Comparison of ENCODE assay signal across 19 cellular contexts in the genomic region with DNA sequence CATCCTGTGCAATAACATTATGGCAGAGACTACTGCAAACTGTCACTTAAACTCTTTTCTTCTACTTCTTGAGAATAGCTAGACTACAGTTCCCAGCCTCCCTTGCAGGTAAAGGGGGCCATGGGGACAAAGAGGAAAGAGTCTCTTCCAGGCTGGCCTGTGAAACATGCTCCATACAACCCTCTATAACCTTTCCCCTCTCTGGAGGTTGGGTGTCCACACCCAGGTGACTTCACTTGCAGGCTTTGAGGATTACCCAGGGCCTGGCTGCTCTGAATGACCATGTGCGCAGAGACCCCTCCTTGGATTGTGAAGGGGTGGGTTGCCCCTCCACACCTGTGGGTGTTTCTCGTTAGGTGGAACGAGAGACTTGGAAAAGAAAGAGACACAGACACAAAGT.
DNase-seq lines count a peak whose midpoint lies in the region; ATAC-seq and TF ChIP-seq lines count a peak whose summit lies in the region.
"Had no signal": no experiment of that assay in that cellular context is flagged by ENCODE, and none has a peak within 500 bp of the region (broad histone marks: within the 10 kb centered on the region; RNA-seq: fewer than 3 reads in every experiment).

No MANE protein-coding gene starts in this region.

- H3K4me1 ChIP-seq in H9 (ENCODE audit: insufficient read depth, low read length) = peaks cover 3% of the 10 kb centered on the region; the same call in 1 of the 2 replicates
- H3K4me1 ChIP-seq: A549; BLaER1 treated with 17β-estradiol and CSF1 and Interleukin-3, amounts not matched to agents 10 nM and 100 nM; HAP-1 had no signal

- no peak overlapping the region for H3K56ac ChIP-seq in H9 (ENCODE audit: insufficient read length, low read depth, low read length)

- H4K5ac ChIP-seq in H9 (ENCODE audit: insufficient read length, low read depth, low read length) = no peak overlapping the region

- no peak overlapping the region for H2BK12ac ChIP-seq in H9 (ENCODE audit: insufficient read length, low read depth, low read length)

- ATAC-seq in WTC11 = peak; percentile 84
- ATAC-seq in HG03520 (IDR thresholded peaks at IDR 0.05; ENCODE audit: unreplicated experiment) = no peak
- ATAC-seq: A549 had no signal

- H4K91ac ChIP-seq in H9 (ENCODE audit: insufficient read length, low read depth, low read length) = no peak overlapping the region

- no peaks in the 10 kb centered on the region for H3K9me3 ChIP-seq in H9 (ENCODE audit: control insufficient read depth, low read depth, low read length)
- H3K9me3 ChIP-seq: A549; BE2C; BLaER1 treated with 17β-estradiol and CSF1 and Interleukin-3, amounts not matched to agents 10 nM and 100 nM; HAP-1 had no signal

- H3K18ac ChIP-seq in H9 (ENCODE audit: insufficient read length, low read depth, low read length) = no peak overlapping the region

- no peak overlapping the region for H2AK5ac ChIP-seq in H9 (ENCODE audit: insufficient read length, low read length)

- peak; percentile 54 for DNase-seq in ELF-1 (ENCODE audit: low read depth, low spot score)
- DNase-seq in H9 = no peak
- no peak for DNase-seq in WTC11 (ENCODE audit: low spot score)
- no peak for DNase-seq in hypothalamus (lab: John Stamatoyannopoulos, UW)
- no peak for DNase-seq in D341Med (ENCODE audit: low spot score)
- DNase-seq: 8988T; ACHN; AML-193; BE2C; CD4-positive, alpha-beta T cell; CD8-positive, alpha-beta memory T cell; DMS53; DMS79 treated with DMSO at 0.1 percent for 48 hours; HFFc6 had no signal

- no peak overlapping the region for H3K4me3 Mint-ChIP-seq in H9
- H3K4me3 Mint-ChIP-seq in WTC11 = no peak overlapping the region
- H3K4me3 Mint-ChIP-seq: CD14-positive monocyte; CD4-positive, alpha-beta T cell; CD8-positive, alpha-beta memory T cell; HFFc6 had no signal

- no peak overlapping the region for H3K9ac ChIP-seq in H9 (ENCODE audit: extremely low read depth, insufficient read length, low read length)
- H3K9ac ChIP-seq: BLaER1 treated with 17β-estradiol and CSF1 and Interleukin-3, amounts not matched to agents 10 nM and 100 nM had no signal

- H3K79me1 ChIP-seq in H9 (ENCODE audit: insufficient read depth, low read depth, low read length, poor library complexity, severe bottlenecking) = no peaks in the 10 kb centered on the region

- H4K8ac ChIP-seq in H9 (replicated peaks; ENCODE audit: insufficient read length, low read depth, low read length) = no peak overlapping the region

- no peak overlapping the region for H3K27ac ChIP-seq in H9 (ENCODE audit: insufficient read length, low read depth, low read length)
- H3K27ac ChIP-seq: A549; BLaER1 treated with 17β-estradiol and CSF1 and Interleukin-3, amounts not matched to agents 10 nM and 100 nM had no signal

- H3T11ph ChIP-seq in H9 (ENCODE audit: low read length) = no peak overlapping the region

- no peak overlapping the region for H3K14ac ChIP-seq in H9 (ENCODE audit: insufficient read depth, low read length)

- no peak overlapping the region for H3K4ac ChIP-seq in H9 (ENCODE audit: low read depth, low read length)

- peaks cover 0 to 2% (median 0%) of the 10 kb centered on the region in 3 experiments; a peak in 2 of 7 replicates for H3K36me3 Mint-ChIP-seq in H9 (ENCODE audit: insufficient read depth in 1 of 3, low read depth in 3 of 3)
- no peaks in the 10 kb centered on the region; the same call in 1 of the 2 replicates for H3K36me3 Mint-ChIP-seq in WTC11
- H3K36me3 Mint-ChIP-seq: CD14-positive monocyte; CD8-positive, alpha-beta memory T cell had no signal

- H3K27me3 Mint-ChIP-seq in H9 (ENCODE audit: low read depth) (no peaks in the 10 kb centered on the region), WTC11 (ENCODE audit: low read depth) (no peaks in the 10 kb centered on the region; the same call in 1 of the 2 replicates)
- H3K27me3 Mint-ChIP-seq: CD4-positive, alpha-beta T cell; CD8-positive, alpha-beta memory T cell had no signal

- H3K4me1 Mint-ChIP-seq in H9 = peaks cover 21 to 24% of the 10 kb centered on the region in 2 experiments
- peaks cover 47% of the 10 kb centered on the region for H3K4me1 Mint-ChIP-seq in WTC11
- H3K4me1 Mint-ChIP-seq: CD14-positive monocyte; CD8-positive, alpha-beta memory T cell had no signal

- no peak overlapping the region for H2BK5ac ChIP-seq in H9 (ENCODE audit: insufficient read length, low read length)

- H3K27ac Mint-ChIP-seq in H9 (peak overlapping the region; percentile 18 to 79 (median 29); a peak in 3 of 7 replicates), WTC11 (no peak overlapping the region)
- H3K27ac Mint-ChIP-seq: CD14-positive monocyte; CD4-positive, alpha-beta T cell; CD8-positive, alpha-beta memory T cell; HFFc6 had no signal

- H2BK120ac ChIP-seq in H9 (ENCODE audit: low read depth, low read length, poor library complexity, severe bottlenecking) = no peak overlapping the region

- H3K9me3 Mint-ChIP-seq in H9 = no peaks in the 10 kb centered on the region
- H3K9me3 Mint-ChIP-seq in WTC11 = peaks cover 10% of the 10 kb centered on the region; the same call in 1 of the 2 replicates
- H3K9me3 Mint-ChIP-seq: CD4-positive, alpha-beta T cell; HFFc6 had no signal

- no peaks in the 10 kb centered on the region for H4K20me1 ChIP-seq in H9 (ENCODE audit: control insufficient read depth, insufficient read depth, insufficient read length)
- H4K20me1 ChIP-seq: BLaER1 treated with 17β-estradiol and CSF1 and Interleukin-3, amounts not matched to agents 10 nM and 100 nM had no signal

- TF ChIP-seq CTCF in H9 (conservative IDR thresholded peaks at IDR 0.05) (no peak), WTC11 (IDR thresholded peaks at IDR 0.05) (no peak)

- H3K79me2 ChIP-seq in H9 (ENCODE audit: insufficient read depth, low read length) = no peaks in the 10 kb centered on the region

- no peaks in the 10 kb centered on the region for H3K23me2 ChIP-seq in H9 (ENCODE audit: insufficient read length, low read depth, low read length, poor library complexity, severe bottlenecking)

- H2BK15ac ChIP-seq in H9 (ENCODE audit: low read depth, low read length) = no peak overlapping the region

- WGBS in H9 (ENCODE audit: extremely low coverage, insufficient read length, low lambda C conversion rate) = no CpG with 5 or more reads among the region's 3 CpGs

- no peaks in the 10 kb centered on the region for H3K27me3 ChIP-seq in H9 (ENCODE audit: insufficient read depth, low read length)
- H3K27me3 ChIP-seq: BE2C; BLaER1 treated with 17β-estradiol and CSF1 and Interleukin-3, amounts not matched to agents 10 nM and 100 nM had no signal

- H2BK20ac ChIP-seq in H9 (ENCODE audit: low read depth, low read length, poor library complexity, severe bottlenecking) = no peak overlapping the region

- no peak overlapping the region for H2AFZ ChIP-seq in H9 (ENCODE audit: low read length)

- CTCF ChIA-PET in WTC11 (lab: Charles Lee) = no interaction called here

- POLR2A ChIA-PET in WTC11 (lab: Charles Lee) = no interaction called here

- H3K23ac ChIP-seq in H9 (ENCODE audit: insufficient read length, low read depth, low read length) = no peak overlapping the region

- no peak overlapping the region for H3K4me2 ChIP-seq in H9 (ENCODE audit: insufficient read depth, insufficient read length, low read length)
- H3K4me2 ChIP-seq: A549; BLaER1 treated with 17β-estradiol and CSF1 and Interleukin-3, amounts not matched to agents 10 nM and 100 nM had no signal

TF ChIP-seq in WTC11, 78 proteins besides CTCF, POLR2A, EP300 and RAD21 (continues in another document):
- TF ChIP-seq MXD4 (CRISPR knock-in tag; IDR thresholded peaks at IDR 0.05; ENCODE audit: borderline replicate concordance) = no peak
- TF ChIP-seq TCF7 (CRISPR knock-in tag; IDR thresholded peaks at IDR 0.05; ENCODE audit: low read depth) = no peak
- TF ChIP-seq ZBTB43 (CRISPR knock-in tag; IDR thresholded peaks at IDR 0.05) = no peak
- TF ChIP-seq, protein P1, sequence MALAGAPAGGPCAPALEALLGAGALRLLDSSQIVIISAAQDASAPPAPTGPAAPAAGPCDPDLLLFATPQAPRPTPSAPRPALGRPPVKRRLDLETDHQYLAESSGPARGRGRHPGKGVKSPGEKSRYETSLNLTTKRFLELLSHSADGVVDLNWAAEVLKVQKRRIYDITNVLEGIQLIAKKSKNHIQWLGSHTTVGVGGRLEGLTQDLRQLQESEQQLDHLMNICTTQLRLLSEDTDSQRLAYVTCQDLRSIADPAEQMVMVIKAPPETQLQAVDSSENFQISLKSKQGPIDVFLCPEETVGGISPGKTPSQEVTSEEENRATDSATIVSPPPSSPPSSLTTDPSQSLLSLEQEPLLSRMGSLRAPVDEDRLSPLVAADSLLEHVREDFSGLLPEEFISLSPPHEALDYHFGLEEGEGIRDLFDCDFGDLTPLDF (CRISPR knock-in tag; IDR thresholded peaks at IDR 0.05) = no peak
- TF ChIP-seq RORB (CRISPR knock-in tag; IDR thresholded peaks at IDR 0.05) = no peak
- TF ChIP-seq GTF2I (CRISPR knock-in tag; conservative IDR thresholded peaks at IDR 0.05) = no peak
- no peak for TF ChIP-seq SOX15 (CRISPR knock-in tag; IDR thresholded peaks at IDR 0.05)
- TF ChIP-seq ETV6 (CRISPR knock-in tag; IDR thresholded peaks at IDR 0.05) = no peak
- TF ChIP-seq, protein P2, sequence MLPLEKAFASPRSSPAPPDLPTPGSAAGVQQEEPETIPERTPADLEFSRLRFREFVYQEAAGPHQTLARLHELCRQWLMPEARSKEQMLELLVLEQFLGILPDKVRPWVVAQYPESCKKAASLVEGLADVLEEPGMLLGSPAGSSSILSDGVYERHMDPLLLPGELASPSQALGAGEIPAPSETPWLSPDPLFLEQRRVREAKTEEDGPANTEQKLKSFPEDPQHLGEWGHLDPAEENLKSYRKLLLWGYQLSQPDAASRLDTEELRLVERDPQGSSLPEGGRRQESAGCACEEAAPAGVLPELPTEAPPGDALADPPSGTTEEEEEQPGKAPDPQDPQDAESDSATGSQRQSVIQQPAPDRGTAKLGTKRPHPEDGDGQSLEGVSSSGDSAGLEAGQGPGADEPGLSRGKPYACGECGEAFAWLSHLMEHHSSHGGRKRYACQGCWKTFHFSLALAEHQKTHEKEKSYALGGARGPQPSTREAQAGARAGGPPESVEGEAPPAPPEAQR (CRISPR knock-in tag; IDR thresholded peaks at IDR 0.05) = no peak
